In genomic region chr3:171261487-171261886, GRCh38 we compare ENCODE assay signal across 2 cellular contexts.
TF ChIP-seq lines count a peak whose summit lies in the region.

No MANE protein-coding gene starts in this region.

TF ChIP-seq in HEK293, 187 proteins besides CTCF, POLR2A, EP300 and RAD21 (continued from another document):
- no peak for TF ChIP-seq KLF7 (tag by site-specific recombination; IDR thresholded peaks at IDR 0.05; ENCODE audit: borderline replicate concordance)

TF ChIP-seq in GM12878, 131 proteins besides CTCF, POLR2A, EP300 and RAD21 (continued from another document):
- TF ChIP-seq CEBPZ (IDR thresholded peaks at IDR 0.05; ENCODE audit: low read depth, low read length) = no peak
- TF ChIP-seq BACH1 (IDR thresholded peaks at IDR 0.05; ENCODE audit: borderline replicate concordance) = no peak
- peak; percentile 58 for TF ChIP-seq JUNB (IDR thresholded peaks at IDR 0.05)
- TF ChIP-seq, protein P1, sequence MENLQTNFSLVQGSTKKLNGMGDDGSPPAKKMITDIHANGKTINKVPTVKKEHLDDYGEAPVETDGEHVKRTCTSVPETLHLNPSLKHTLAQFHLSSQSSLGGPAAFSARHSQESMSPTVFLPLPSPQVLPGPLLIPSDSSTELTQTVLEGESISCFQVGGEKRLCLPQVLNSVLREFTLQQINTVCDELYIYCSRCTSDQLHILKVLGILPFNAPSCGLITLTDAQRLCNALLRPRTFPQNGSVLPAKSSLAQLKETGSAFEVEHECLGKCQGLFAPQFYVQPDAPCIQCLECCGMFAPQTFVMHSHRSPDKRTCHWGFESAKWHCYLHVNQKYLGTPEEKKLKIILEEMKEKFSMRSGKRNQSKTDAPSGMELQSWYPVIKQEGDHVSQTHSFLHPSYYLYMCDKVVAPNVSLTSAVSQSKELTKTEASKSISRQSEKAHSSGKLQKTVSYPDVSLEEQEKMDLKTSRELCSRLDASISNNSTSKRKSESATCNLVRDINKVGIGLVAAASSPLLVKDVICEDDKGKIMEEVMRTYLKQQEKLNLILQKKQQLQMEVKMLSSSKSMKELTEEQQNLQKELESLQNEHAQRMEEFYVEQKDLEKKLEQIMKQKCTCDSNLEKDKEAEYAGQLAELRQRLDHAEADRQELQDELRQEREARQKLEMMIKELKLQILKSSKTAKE (IDR thresholded peaks at IDR 0.05; ENCODE audit: low read depth, poor library complexity, severe bottlenecking) = no peak
- TF ChIP-seq, protein P2, sequence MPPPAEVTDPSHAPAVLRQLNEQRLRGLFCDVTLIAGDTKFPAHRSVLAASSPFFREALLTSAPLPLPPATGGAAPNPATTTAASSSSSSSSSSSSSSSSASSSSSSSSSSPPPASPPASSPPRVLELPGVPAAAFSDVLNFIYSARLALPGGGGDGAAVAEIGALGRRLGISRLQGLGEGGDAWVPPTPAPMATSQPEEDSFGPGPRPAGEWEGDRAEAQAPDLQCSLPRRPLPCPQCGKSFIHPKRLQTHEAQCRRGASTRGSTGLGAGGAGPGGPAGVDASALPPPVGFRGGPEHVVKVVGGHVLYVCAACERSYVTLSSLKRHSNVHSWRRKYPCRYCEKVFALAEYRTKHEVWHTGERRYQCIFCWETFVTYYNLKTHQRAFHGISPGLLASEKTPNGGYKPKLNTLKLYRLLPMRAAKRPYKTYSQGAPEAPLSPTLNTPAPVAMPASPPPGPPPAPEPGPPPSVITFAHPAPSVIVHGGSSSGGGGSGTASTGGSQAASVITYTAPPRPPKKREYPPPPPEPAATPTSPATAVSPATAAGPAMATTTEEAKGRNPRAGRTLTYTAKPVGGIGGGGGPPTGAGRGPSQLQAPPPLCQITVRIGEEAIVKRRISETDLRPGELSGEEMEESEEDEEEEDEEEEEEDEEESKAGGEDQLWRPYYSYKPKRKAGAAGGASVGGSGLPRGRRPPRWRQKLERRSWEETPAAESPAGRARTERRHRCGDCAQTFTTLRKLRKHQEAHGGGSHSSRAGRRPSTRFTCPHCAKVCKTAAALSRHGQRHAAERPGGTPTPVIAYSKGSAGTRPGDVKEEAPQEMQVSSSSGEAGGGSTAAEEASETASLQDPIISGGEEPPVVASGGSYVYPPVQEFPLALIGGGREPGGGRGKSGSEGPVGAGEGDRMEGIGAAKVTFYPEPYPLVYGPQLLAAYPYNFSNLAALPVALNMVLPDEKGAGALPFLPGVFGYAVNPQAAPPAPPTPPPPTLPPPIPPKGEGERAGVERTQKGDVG (CRISPR knock-in tag; IDR thresholded peaks at IDR 0.05) = no peak
- TF ChIP-seq ETV6 (conservative IDR thresholded peaks at IDR 0.05 in 1 of 2, IDR thresholded peaks at IDR 0.05 in 1 of 2; ENCODE audit: borderline replicate concordance in 1 of 2, low read depth in 1 of 2) = peak in 1 of 2 experiments; percentile 75; a peak in 1 of 4 replicates
- no peak for TF ChIP-seq RBBP5 (conservative IDR thresholded peaks at IDR 0.05)
- TF ChIP-seq STAT1 (conservative IDR thresholded peaks at IDR 0.05) = no peak
- TF ChIP-seq MTA3 (IDR thresholded peaks at IDR 0.05; ENCODE audit: borderline replicate concordance, low read length) = no peak
- TF ChIP-seq EED (IDR thresholded peaks at IDR 0.05; ENCODE audit: low read depth) = no peak
- TF ChIP-seq JUND (IDR thresholded peaks at IDR 0.05; ENCODE audit: low read depth, low read length) = no peak
- no peak for TF ChIP-seq CREB1 (IDR thresholded peaks at IDR 0.05; ENCODE audit: low read depth)
- no peak for TF ChIP-seq BHLHE40 (IDR thresholded peaks at IDR 0.05; ENCODE audit: borderline replicate concordance in 1 of 2, low read depth in 2 of 2, low read length in 1 of 2)
- TF ChIP-seq, protein P3, sequence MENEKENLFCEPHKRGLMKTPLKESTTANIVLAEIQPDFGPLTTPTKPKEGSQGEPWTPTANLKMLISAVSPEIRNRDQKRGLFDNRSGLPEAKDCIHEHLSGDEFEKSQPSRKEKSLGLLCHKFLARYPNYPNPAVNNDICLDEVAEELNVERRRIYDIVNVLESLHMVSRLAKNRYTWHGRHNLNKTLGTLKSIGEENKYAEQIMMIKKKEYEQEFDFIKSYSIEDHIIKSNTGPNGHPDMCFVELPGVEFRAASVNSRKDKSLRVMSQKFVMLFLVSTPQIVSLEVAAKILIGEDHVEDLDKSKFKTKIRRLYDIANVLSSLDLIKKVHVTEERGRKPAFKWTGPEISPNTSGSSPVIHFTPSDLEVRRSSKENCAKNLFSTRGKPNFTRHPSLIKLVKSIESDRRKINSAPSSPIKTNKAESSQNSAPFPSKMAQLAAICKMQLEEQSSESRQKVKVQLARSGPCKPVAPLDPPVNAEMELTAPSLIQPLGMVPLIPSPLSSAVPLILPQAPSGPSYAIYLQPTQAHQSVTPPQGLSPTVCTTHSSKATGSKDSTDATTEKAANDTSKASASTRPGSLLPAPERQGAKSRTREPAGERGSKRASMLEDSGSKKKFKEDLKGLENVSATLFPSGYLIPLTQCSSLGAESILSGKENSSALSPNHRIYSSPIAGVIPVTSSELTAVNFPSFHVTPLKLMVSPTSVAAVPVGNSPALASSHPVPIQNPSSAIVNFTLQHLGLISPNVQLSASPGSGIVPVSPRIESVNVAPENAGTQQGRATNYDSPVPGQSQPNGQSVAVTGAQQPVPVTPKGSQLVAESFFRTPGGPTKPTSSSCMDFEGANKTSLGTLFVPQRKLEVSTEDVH (IDR thresholded peaks at IDR 0.05; ENCODE audit: low read depth, partially characterized antibody) = no peak
